8 cellular contexts compared by ENCODE assay signal in the genomic region with DNA sequence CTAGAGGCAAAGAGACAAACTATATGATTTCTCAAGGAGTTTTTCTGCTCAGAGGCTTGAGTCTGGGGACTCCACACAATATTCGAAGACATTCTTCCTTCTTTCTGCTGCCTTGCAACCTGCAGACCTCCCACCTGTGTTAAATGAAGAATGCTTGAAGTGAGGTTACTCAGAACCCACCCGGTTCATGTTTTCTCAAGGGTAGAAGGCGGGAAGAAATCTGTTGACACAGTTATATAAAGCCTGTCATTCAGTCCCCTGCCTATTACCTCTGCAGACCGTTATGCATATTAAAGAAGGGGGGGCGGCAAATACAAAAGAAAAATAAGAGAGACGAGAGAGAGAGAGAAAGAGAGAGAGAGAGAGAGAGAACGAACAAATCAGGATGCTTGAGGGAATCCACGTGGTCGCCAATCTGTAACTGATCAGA. TPM values are rescaled to one million over a fixed set of nuclear protein-coding genes. Genes with fewer than 3 reads are reported as not detected.
DNase-seq lines count a peak whose midpoint lies in the region; ATAC-seq, FAIRE-seq and TF ChIP-seq lines count a peak whose summit lies in the region.

No MANE protein-coding gene starts in this region.

- H2BK20ac ChIP-seq in H1 (ENCODE audit: low read length), result no peak overlapping the region

- no peak overlapping the region for H3K27ac ChIP-seq in H1 (ENCODE audit: low read depth, low read length)
- H3K27ac ChIP-seq in osteoblast (ENCODE audit: low read depth, low read length), result no peak overlapping the region

- peak overlapping the region; percentile 93 for H3K4me3 ChIP-seq in GM12875 (ENCODE audit: low read depth, low read length)
- peak overlapping the region; percentile 74 for H3K4me3 ChIP-seq in NT2/D1 (ENCODE audit: insufficient read length, low read depth)
- H3K4me3 ChIP-seq in H1 (ENCODE audit: extremely low read depth in 1 of 4, insufficient read depth in 2 of 4, low read depth in 3 of 4, low read length in 4 of 4), result peak overlapping the region; percentile 69 to 91 (median 77); a peak in 7 of 8 replicates
- H3K4me3 ChIP-seq in osteoblast (ENCODE audit: insufficient read depth, low read length), result peak overlapping the region; percentile 82

- H3K9ac ChIP-seq in NT2/D1 (ENCODE audit: insufficient read length, low read depth) (peak overlapping the region; percentile 93), H1 (replicated peaks in 1 of 4; ENCODE audit: extremely low read depth in 1 of 4, low read depth in 3 of 4, low read length in 3 of 4) (peak overlapping the region in 1 of 4 experiments; percentile 48; a peak in 1 of 7 replicates)

- TF ChIP-seq POLR2A in H1 (IDR thresholded peaks at IDR 0.05; ENCODE audit: control extremely low read depth in 1 of 2, low read depth in 2 of 2, low read length in 2 of 2), result no peak

- H4K8ac ChIP-seq in H1 (ENCODE audit: extremely low read depth, insufficient read depth, low read length), result no peak overlapping the region

- H3K4me1 ChIP-seq in NT2/D1 (ENCODE audit: insufficient read depth, insufficient read length), result no peaks in the 10 kb centered on the region
- H3K4me1 ChIP-seq in H1 (replicated peaks in 1 of 4; ENCODE audit: control insufficient read depth in 3 of 4, insufficient read depth in 4 of 4, low read length in 3 of 4), result peaks cover 0 to 15% (median 4%) of the 10 kb centered on the region in 4 experiments; a peak in 6 of 7 replicates
- H3K4me1 ChIP-seq in osteoblast (ENCODE audit: insufficient read depth, low read length), result peaks cover 25% of the 10 kb centered on the region

- H3K4me2 ChIP-seq in H1 (ENCODE audit: insufficient read depth in 1 of 2, low read depth in 2 of 2, low read length in 2 of 2) (peak overlapping the region; percentile 75 to 100), osteoblast (ENCODE audit: insufficient read depth, low read length) (peak overlapping the region; percentile 100)

- H4K20me1 ChIP-seq in H1 (replicated peaks in 1 of 2; ENCODE audit: control insufficient read depth in 1 of 2, insufficient read depth in 2 of 2, low read length in 2 of 2) (peaks cover 7 to 10% of the 10 kb centered on the region in 2 experiments), osteoblast (ENCODE audit: insufficient read depth, low read length) (peaks cover 20% of the 10 kb centered on the region)

- H2BK120ac ChIP-seq in H1 (replicated peaks; ENCODE audit: low read depth, low read length), result no peak overlapping the region

- no peak for TF ChIP-seq CTCF in GM12875 (IDR thresholded peaks at IDR 0.05; ENCODE audit: borderline replicate concordance, insufficient read depth, low read depth, low read length)
- no peak for TF ChIP-seq CTCF in H1 (IDR thresholded peaks at IDR 0.05; ENCODE audit: control extremely low read depth in 1 of 3, insufficient read depth in 1 of 3, low read depth in 1 of 3, low read length in 3 of 3)
- no peak for TF ChIP-seq CTCF in osteoblast (IDR thresholded peaks at IDR 0.05; ENCODE audit: extremely low read depth, low read depth, low read length)

- no peak overlapping the region for H2BK15ac ChIP-seq in H1 (ENCODE audit: low read length)

- H3K27me3 ChIP-seq in NT2/D1 (ENCODE audit: insufficient read depth, insufficient read length) (no peaks in the 10 kb centered on the region), H1 (replicated peaks in 1 of 4; ENCODE audit: control insufficient read depth in 3 of 4, extremely low read depth in 1 of 4, insufficient read depth in 3 of 4, low read length in 3 of 4) (no peaks in the 10 kb centered on the region), osteoblast (ENCODE audit: insufficient read depth, low read length) (no peaks in the 10 kb centered on the region)

- H3K79me1 ChIP-seq in H1 (ENCODE audit: low read depth, low read length), result no peaks in the 10 kb centered on the region; the same call in 1 of the 2 replicates

- CTCF ChIA-PET in H1 (lab: Charles Lee; ENCODE audit: partially characterized antibody), result interaction anchor here (0.6 kb wide), 1 partner anchor 201 kb away, joined by 3 read pairs; no protein-coding TSS in a partner anchor

- H3K14ac ChIP-seq in H1 (ENCODE audit: insufficient read length), result no peak overlapping the region

- no peak overlapping the region for H4K5ac ChIP-seq in H1 (ENCODE audit: insufficient read length, low read depth, low read length)

- FAIRE-seq in H1 (lab: Jason Lieb, UNC), result no peak

- no peak for ATAC-seq in GM19324 (IDR thresholded peaks at IDR 0.05; ENCODE audit: low FRiP score, unreplicated experiment)
- no peak for ATAC-seq in GM21737 (IDR thresholded peaks at IDR 0.05; ENCODE audit: unreplicated experiment)

- no peak overlapping the region for H3K4ac ChIP-seq in H1 (replicated peaks; ENCODE audit: insufficient read length, low read depth, low read length)

- TF ChIP-seq RAD21 in H1 (IDR thresholded peaks at IDR 0.05 in 1 of 2, conservative IDR thresholded peaks at IDR 0.05 in 1 of 2; ENCODE audit: low read depth in 2 of 2, low read length in 2 of 2), result no peak

- peak overlapping the region; percentile 89; the same call in 1 of the 2 replicates for H2AFZ ChIP-seq in H1 (ENCODE audit: low read length)
- peak overlapping the region; percentile 95 for H2AFZ ChIP-seq in osteoblast (ENCODE audit: low read length)

- peaks cover 3% of the 10 kb centered on the region for H3K36me3 ChIP-seq in NT2/D1 (ENCODE audit: insufficient read depth, insufficient read length, low read length)
- H3K36me3 ChIP-seq in H1 (ENCODE audit: control insufficient read depth in 2 of 4, insufficient read depth in 4 of 4, low read length in 3 of 4), result peaks cover 0 to 3% (median 0%) of the 10 kb centered on the region in 4 experiments; a peak in 1 of 8 replicates
- H3K36me3 ChIP-seq in osteoblast (ENCODE audit: insufficient read depth, low read length), result no peaks in the 10 kb centered on the region

- H3K79me2 ChIP-seq in H1 (ENCODE audit: control insufficient read depth in 1 of 2, insufficient read depth in 2 of 2, low read length in 2 of 2) (peaks cover 9 to 26% of the 10 kb centered on the region in 2 experiments), osteoblast (ENCODE audit: insufficient read depth, low read length) (peaks cover 26% of the 10 kb centered on the region)

- DNase-seq in NT2/D1 (ENCODE audit: low read depth, low spot score) (no peak), H1 (ENCODE audit: low read depth in 1 of 2, low spot score in 2 of 2) (no peak), osteoblast (ENCODE audit: insufficient read length, low spot score, missing footprints) (no peak), midbrain (lab: John Stamatoyannopoulos, UW) (no peak), HT-29 (ENCODE audit: low spot score) (no peak)

- no peak overlapping the region for H2BK5ac ChIP-seq in H1 (ENCODE audit: low read depth, low read length)

- H3K56ac ChIP-seq in H1 (replicated peaks; ENCODE audit: insufficient read length, low read depth, low read length), result no peak overlapping the region

- H3K18ac ChIP-seq in H1 (ENCODE audit: extremely low read depth, low read length), result peak overlapping the region; percentile 91

- H2BK12ac ChIP-seq in H1 (ENCODE audit: low read depth, low read length), result no peak overlapping the region

- TF ChIP-seq EP300 in H1 (IDR thresholded peaks at IDR 0.05; ENCODE audit: borderline replicate concordance in 1 of 2, low read depth in 2 of 2, low read length in 2 of 2), result no peak

- H3K23ac ChIP-seq in H1 (ENCODE audit: insufficient read length), result no peak overlapping the region

- H4K91ac ChIP-seq in H1 (replicated peaks; ENCODE audit: insufficient read length, low read length), result no peak overlapping the region

- H3K9me3 ChIP-seq in NT2/D1 (ENCODE audit: insufficient read depth, low read length) (no peaks in the 10 kb centered on the region), H1 (ENCODE audit: insufficient read depth in 2 of 2, low read depth in 1 of 2, low read length in 1 of 2) (no peaks in the 10 kb centered on the region), osteoblast (ENCODE audit: low read depth, low read length) (no peaks in the 10 kb centered on the region)

- POLR2A ChIA-PET in H1 (lab: Charles Lee; ENCODE audit: partially characterized antibody), result interaction anchor here (0.5 to 2.9 kb wide), 6 partner anchors 10 to 102 kb away, joined by 3 to 16 read pairs (median 8); a partner anchor contains a TSS

- H3K23me2 ChIP-seq in H1 (ENCODE audit: low read depth, low read length), result peaks cover 23% of the 10 kb centered on the region

- no peak overlapping the region for H2AK5ac ChIP-seq in H1 (ENCODE audit: low read depth, low read length)

- 13% methylated on average over 9 of the region's 9 CpGs; no CpG with 5 or more reads in 1 of the 2 experiments for WGBS in H1 (ENCODE audit: extremely low coverage in 1 of 2, insufficient coverage in 1 of 2, insufficient read length in 1 of 2, insufficient replicate concordance in 2 of 2, low coverage in 1 of 2, low lambda C conversion rate in 2 of 2, missing lambda C conversion rate in 1 of 2), 2 experiments

TF ChIP-seq in H1, 55 proteins besides CTCF, POLR2A, EP300 and RAD21 (continues in another document):
- TF ChIP-seq BACH1 (IDR thresholded peaks at IDR 0.05; ENCODE audit: low read length), result no peak
- TF ChIP-seq, protein P1, sequence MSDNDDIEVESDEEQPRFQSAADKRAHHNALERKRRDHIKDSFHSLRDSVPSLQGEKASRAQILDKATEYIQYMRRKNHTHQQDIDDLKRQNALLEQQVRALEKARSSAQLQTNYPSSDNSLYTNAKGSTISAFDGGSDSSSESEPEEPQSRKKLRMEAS (IDR thresholded peaks at IDR 0.05), result peak; percentile 49

RNA-seq across cellular contexts. Expression of a gene that starts 2.2 kb away (rescaled TPM):
- 59.1 and 62.1 TPM in 2 replicates for total RNA-seq in H1 (2021; fragmentation: NEBNext Ultra II Directional; extraction: Animal tissue kit (Norgen Biotek cat#: 25700))
- 32.0 and 35.9 TPM in 2 replicates for polyA plus RNA-seq in H1 (2011; rRNA removed)
- 24.8 TPM for polyA plus RNA-seq in H1 (2011; cell fraction: cytosol; rRNA removed)
- polyA plus RNA-seq in H1 (2011; cell fraction: nucleus; rRNA removed), result 151 TPM
- polyA plus RNA-seq in H1 (2012, experiment 1 of 2), result 26.5 to 36.1 TPM (median 32.9 TPM) in 4 replicates
- 2.5 TPM for polyA plus RNA-seq in H1 (2012, experiment 2 of 2)
- 21.0 TPM for polyA plus RNA-seq in H1 (2013, experiment 1 of 2)
- polyA plus RNA-seq in H1 (2013, experiment 2 of 2), result 19.2 TPM
- 147 and 173 TPM in 2 replicates for polyA minus RNA-seq in H1 (2011; rRNA and poly(A)+ RNA removed)
- polyA minus RNA-seq in H1 (2011; cell fraction: cytosol; rRNA and poly(A)+ RNA removed), result 73.5 TPM
- 190 TPM for polyA minus RNA-seq in H1 (2011; cell fraction: nucleus; rRNA and poly(A)+ RNA removed)
- total RNA-seq in osteoblast, result 38.4 and 49.5 TPM in 2 replicates
- 49.7 and 54.8 TPM in 2 replicates for total RNA-seq in HT-29 (2014; rRNA removed; shearing (Covaris generic))

RNA-seq across cellular contexts. Expression of a gene that starts 32.7 kb away (rescaled TPM):
- 237 and 251 TPM in 2 replicates for total RNA-seq in H1 (2021; fragmentation: NEBNext Ultra II Directional; extraction: Animal tissue kit (Norgen Biotek cat#: 25700))
- polyA plus RNA-seq in H1 (2011; rRNA removed), result 322 and 464 TPM in 2 replicates
- 411 TPM for polyA plus RNA-seq in H1 (2011; cell fraction: cytosol; rRNA removed)
- 120 TPM for polyA plus RNA-seq in H1 (2011; cell fraction: nucleus; rRNA removed)
- polyA plus RNA-seq in H1 (2012, experiment 1 of 2), result 307 to 411 TPM (median 350 TPM) in 4 replicates
- polyA plus RNA-seq in H1 (2012, experiment 2 of 2), result 16,127 TPM
- 782 TPM for polyA plus RNA-seq in H1 (2013, experiment 1 of 2)
- polyA plus RNA-seq in H1 (2013, experiment 2 of 2), result 843 TPM
- polyA minus RNA-seq in H1 (2011; rRNA and poly(A)+ RNA removed), result 46.8 and 52.8 TPM in 2 replicates
- polyA minus RNA-seq in H1 (2011; cell fraction: cytosol; rRNA and poly(A)+ RNA removed), result 77.8 TPM
- 27.1 TPM for polyA minus RNA-seq in H1 (2011; cell fraction: nucleus; rRNA and poly(A)+ RNA removed)
- total RNA-seq in osteoblast, result 25.3 and 31.1 TPM in 2 replicates
- total RNA-seq in HT-29 (2014; rRNA removed; shearing (Covaris generic)), result 222 and 227 TPM in 2 replicates
